ENCODE assay signal across 13 cellular contexts in genomic region chr5:124572973-124573372, GRCh38.
"Had no signal": no experiment of that assay in that cellular context is flagged by ENCODE, and none has a peak within 500 bp of the region (broad histone marks: within the 10 kb centered on the region; RNA-seq: fewer than 3 reads in every experiment).

No MANE protein-coding gene starts in this region.

- H3K27ac ChIP-seq: ascending aorta, heart left ventricle, spleen, tibial artery had no signal

- H3K4me1 ChIP-seq: ascending aorta, tibial artery had no signal

- H3K27me3 ChIP-seq: ascending aorta, heart left ventricle, spleen, tibial artery had no signal

- H3K36me3 ChIP-seq: ascending aorta, heart left ventricle, spleen, tibial artery had no signal

- H3K4me3 ChIP-seq: ascending aorta, heart left ventricle, spleen, tibial artery had no signal

- DNase-seq: activated CD4-positive, alpha-beta memory T cell treated with anti-CD3 and anti-CD28 coated beads, Interleukin-2, amount 10 ng/mL, durations not matched to agents 7 days and 5 days; activated CD4-positive, alpha-beta T cell treated with anti-CD3 and anti-CD28 coated beads for 36 hours; activated CD8-positive, alpha-beta memory T cell treated with anti-CD3 and anti-CD28 coated beads, Interleukin-2, amount 50 U/mL, for 4 hours; activated naive CD4-positive, alpha-beta T cell; foreskin melanocyte; heart left ventricle; kidney; midbrain; naive B cell; spleen; stimulated activated CD4-positive, alpha-beta T cell treated with anti-CD3 and anti-CD28 coated beads, Interleukin-1b, Interleukin-23, amount 100 ng/mL, for 48 hours; tibial artery had no signal
